Comparison of ENCODE assay signal across 8 cellular contexts in genomic region chr16:55944377-55944802, GRCh38.
DNase-seq lines count a peak whose midpoint lies in the region; ATAC-seq and TF ChIP-seq lines count a peak whose summit lies in the region.

No MANE protein-coding gene starts in this region.

- ATAC-seq in GM19463 (IDR thresholded peaks at IDR 0.05; ENCODE audit: unreplicated experiment): peak; percentile 42

- TF ChIP-seq CTCF in AG10803 (conservative IDR thresholded peaks at IDR 0.05; ENCODE audit: low read length): peak; percentile 98

- DNase-seq in AG10803 (ENCODE audit: low read depth): peak; percentile 75
- peak; percentile 13 for DNase-seq in NCI-H345 treated with DMSO at 0.1 percent for 48 hours (lab: John Stamatoyannopoulos, UW; ENCODE audit: unreplicated experiment)
- peak; percentile 10 for DNase-seq in activated CD8-positive, alpha-beta memory T cell treated with anti-CD3 and anti-CD28 coated beads, Interleukin-2, amount 50 U/mL, for 24 hours (ENCODE audit: extremely low read depth)
- DNase-seq in epidermal melanocyte (ENCODE audit: insufficient read length, low spot score): peak; percentile 48
- peak; percentile 77 for DNase-seq in middle frontal gyrus (ENCODE audit: extremely low spot score, low spot score)
- peak; percentile 33 for DNase-seq in stimulated activated CD8-positive, alpha-beta memory T cell treated with anti-CD3 and anti-CD28 coated beads, Interleukin-4, amount 100 ng/mL, for 24 hours (ENCODE audit: low read depth)
- DNase-seq in amniotic stem cell (lab: John Stamatoyannopoulos, UW): no peak

- H3K4me3 ChIP-seq in AG10803 (ENCODE audit: low read length): no peak overlapping the region
